1 cellular context compared by ENCODE assay signal in genomic region chr4:1150875-1151274, GRCh38.
TF ChIP-seq lines count a peak whose summit lies in the region.

No MANE protein-coding gene starts in this region.

TF ChIP-seq in HepG2, 621 proteins besides CTCF, POLR2A, EP300 and RAD21:
- TF ChIP-seq ZIK1 (CRISPR knock-in tag; IDR thresholded peaks at IDR 0.05; ENCODE audit: borderline replicate concordance, low read depth) (no peak), ZUFSP (CRISPR knock-in tag; IDR thresholded peaks at IDR 0.05; ENCODE audit: borderline replicate concordance) (no peak), ZC3H4 (CRISPR knock-in tag; IDR thresholded peaks at IDR 0.05; ENCODE audit: borderline replicate concordance) (no peak), JDP2 (CRISPR knock-in tag; IDR thresholded peaks at IDR 0.05; ENCODE audit: borderline replicate concordance) (no peak), MEIS2 (CRISPR knock-in tag; IDR thresholded peaks at IDR 0.05) (no peak), HBP1 (CRISPR knock-in tag; IDR thresholded peaks at IDR 0.05; ENCODE audit: low read depth) (no peak)
TF ChIP-seq in HepG2: peak in this region for 0.
